11 cellular contexts compared by ENCODE assay signal in genomic region chr11:22957890-22958289, GRCh38.
"Had no signal": no experiment of that assay in that cellular context is flagged by ENCODE, and none has a peak within 500 bp of the region (broad histone marks: within the 10 kb centered on the region; RNA-seq: fewer than 3 reads in every experiment).

No MANE protein-coding gene starts in this region.

- H3K27me3 Mint-ChIP-seq: activated naive CD8-positive, alpha-beta T cell; naive B cell had no signal

- H3K4me3 ChIP-seq: transverse colon had no signal

- DNase-seq: activated CD4-positive, alpha-beta T cell treated with anti-CD3 and anti-CD28 coated beads, Interleukin-2, amount 50 U/mL, for 4 hours; activated effector memory CD4-positive, alpha-beta T cell treated with Interleukin-2 at 50 U/mL for 16 hours; activated T-cell treated with anti-CD3 and anti-CD28 coated beads, Interleukin-2, amount 50 U/mL, for 1 hour; glutamatergic neuron; naive B cell; posterior cingulate gyrus; right cardiac atrium; small intestine; transverse colon had no signal

- H3K36me3 Mint-ChIP-seq: naive B cell had no signal

- H3K27me3 ChIP-seq: transverse colon had no signal

- H3K36me3 ChIP-seq: transverse colon had no signal

- H3K4me1 Mint-ChIP-seq: naive B cell had no signal

- H3K4me3 Mint-ChIP-seq: activated naive CD8-positive, alpha-beta T cell; naive B cell; T-helper 2 cell treated with Interferon-gamma antibody and Interleukin-4, amounts not matched to agents 5 μg/mL and 100 μg/mL, for 36 hours had no signal

- H3K9me3 Mint-ChIP-seq: T-helper 2 cell treated with Interferon-gamma antibody and Interleukin-4, amounts not matched to agents 5 μg/mL and 100 μg/mL, for 36 hours had no signal

- H3K9me3 ChIP-seq: transverse colon had no signal

- H3K27ac ChIP-seq: transverse colon had no signal

- H3K4me1 ChIP-seq: transverse colon had no signal

- H3K27ac Mint-ChIP-seq: activated naive CD8-positive, alpha-beta T cell; naive B cell; T-helper 2 cell treated with Interferon-gamma antibody and Interleukin-4, amounts not matched to agents 5 μg/mL and 100 μg/mL, for 36 hours had no signal
